ENCODE assay signal across 1 cellular context in genomic region chr1:40161125-40161887, GRCh38.
A peak's percentile ranks its signal among the peaks of the same experiment; 100 is the strongest.
TF ChIP-seq lines count a peak whose summit lies in the region.

A gene with protein sequence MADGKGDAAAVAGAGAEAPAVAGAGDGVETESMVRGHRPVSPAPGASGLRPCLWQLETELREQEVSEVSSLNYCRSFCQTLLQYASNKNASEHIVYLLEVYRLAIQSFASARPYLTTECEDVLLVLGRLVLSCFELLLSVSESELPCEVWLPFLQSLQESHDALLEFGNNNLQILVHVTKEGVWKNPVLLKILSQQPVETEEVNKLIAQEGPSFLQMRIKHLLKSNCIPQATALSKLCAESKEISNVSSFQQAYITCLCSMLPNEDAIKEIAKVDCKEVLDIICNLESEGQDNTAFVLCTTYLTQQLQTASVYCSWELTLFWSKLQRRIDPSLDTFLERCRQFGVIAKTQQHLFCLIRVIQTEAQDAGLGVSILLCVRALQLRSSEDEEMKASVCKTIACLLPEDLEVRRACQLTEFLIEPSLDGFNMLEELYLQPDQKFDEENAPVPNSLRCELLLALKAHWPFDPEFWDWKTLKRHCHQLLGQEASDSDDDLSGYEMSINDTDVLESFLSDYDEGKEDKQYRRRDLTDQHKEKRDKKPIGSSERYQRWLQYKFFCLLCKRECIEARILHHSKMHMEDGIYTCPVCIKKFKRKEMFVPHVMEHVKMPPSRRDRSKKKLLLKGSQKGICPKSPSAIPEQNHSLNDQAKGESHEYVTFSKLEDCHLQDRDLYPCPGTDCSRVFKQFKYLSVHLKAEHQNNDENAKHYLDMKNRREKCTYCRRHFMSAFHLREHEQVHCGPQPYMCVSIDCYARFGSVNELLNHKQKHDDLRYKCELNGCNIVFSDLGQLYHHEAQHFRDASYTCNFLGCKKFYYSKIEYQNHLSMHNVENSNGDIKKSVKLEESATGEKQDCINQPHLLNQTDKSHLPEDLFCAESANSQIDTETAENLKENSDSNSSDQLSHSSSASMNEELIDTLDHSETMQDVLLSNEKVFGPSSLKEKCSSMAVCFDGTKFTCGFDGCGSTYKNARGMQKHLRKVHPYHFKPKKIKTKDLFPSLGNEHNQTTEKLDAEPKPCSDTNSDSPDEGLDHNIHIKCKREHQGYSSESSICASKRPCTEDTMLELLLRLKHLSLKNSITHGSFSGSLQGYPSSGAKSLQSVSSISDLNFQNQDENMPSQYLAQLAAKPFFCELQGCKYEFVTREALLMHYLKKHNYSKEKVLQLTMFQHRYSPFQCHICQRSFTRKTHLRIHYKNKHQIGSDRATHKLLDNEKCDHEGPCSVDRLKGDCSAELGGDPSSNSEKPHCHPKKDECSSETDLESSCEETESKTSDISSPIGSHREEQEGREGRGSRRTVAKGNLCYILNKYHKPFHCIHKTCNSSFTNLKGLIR (N-terminal part only) (plus strand): TSS chr1:40161387. CDS start chr1:40161400, 13 bp downstream.

TF ChIP-seq in SK-N-SH, 30 proteins besides CTCF, POLR2A, EP300 and RAD21 (continued from another document):
- TF ChIP-seq RCOR1 (IDR thresholded peaks at IDR 0.05; ENCODE audit: low read length), result 0 out of 2 replicates have a peak, but pooled peaks have one; percentile 26
- peak; percentile 93 for TF ChIP-seq TAF1 (IDR thresholded peaks at IDR 0.05; ENCODE audit: borderline replicate concordance, low read depth, low read length)
TF ChIP-seq in SK-N-SH: peak in this region for 13.
